ENCODE assay signal across 14 cellular contexts in genomic region chr2:152453129-152453642, GRCh38.
DNase-seq lines count a peak whose midpoint lies in the region; ATAC-seq and TF ChIP-seq lines count a peak whose summit lies in the region.
"Had no signal": no experiment of that assay in that cellular context is flagged by ENCODE, and none has a peak within 500 bp of the region (broad histone marks: within the 10 kb centered on the region; RNA-seq: fewer than 3 reads in every experiment).

No MANE protein-coding gene starts in this region.

- H3K9me3 ChIP-seq in SJCRH30 (replicated peaks) = no peaks in the 10 kb centered on the region
- H3K9me3 ChIP-seq: right atrium auricular region had no signal

- H3K27ac ChIP-seq in dorsolateral prefrontal cortex (peak overlapping the region; percentile 84 to 100 (median 97)), SJCRH30 (no peak overlapping the region)
- H3K27ac ChIP-seq: right atrium auricular region, SK-N-MC had no signal

- no peak for ATAC-seq in HG03139 (IDR thresholded peaks at IDR 0.05; ENCODE audit: unreplicated experiment)
- ATAC-seq: stimulated activated naive CD8-positive, alpha-beta T cell treated with anti-CD3 and anti-CD28 coated beads, Interleukin-15, Interleukin-2, amounts not matched to agents 100 U/mL and 50 U/mL, for 24 hours had no signal

- intact Hi-C loops in dorsolateral prefrontal cortex (cut with DNase I) = loop anchor here (5.0 kb wide), 1 partner anchor 116 kb away; the partner anchor contains the start of gene FMNL2 (in 2 of the 2)

- TF ChIP-seq CTCF in dorsolateral prefrontal cortex (IDR thresholded peaks at IDR 0.05 in 54 of 56, conservative IDR thresholded peaks at IDR 0.05 in 2 of 56; ENCODE audit: low read depth in 1 of 56, partially characterized antibody in 56 of 56) = peak in 5 of 56 donors; percentile 5 to 35 (median 19)

- H3K27me3 ChIP-seq in dorsolateral prefrontal cortex (no peaks in the 10 kb centered on the region), SJCRH30 (no peaks in the 10 kb centered on the region)
- H3K27me3 ChIP-seq: right atrium auricular region had no signal

- no peaks in the 10 kb centered on the region for H3K36me3 ChIP-seq in SJCRH30
- H3K36me3 ChIP-seq: right atrium auricular region had no signal

- H3K4me3 ChIP-seq in dorsolateral prefrontal cortex (peak overlapping the region in 44 of 59 donors; percentile 1 to 66 (median 41)), SJCRH30 (no peak overlapping the region)
- H3K4me3 ChIP-seq: right atrium auricular region, SK-N-MC had no signal

- no peaks in the 10 kb centered on the region for H3K4me1 ChIP-seq in SJCRH30
- H3K4me1 ChIP-seq: right atrium auricular region had no signal

- DNase-seq in OCI-M1 (lab: John Stamatoyannopoulos, UW) (peak; percentile 42), dorsolateral prefrontal cortex (peak in 2 of 10 donors; percentile 46 to 66), medulla oblongata (ENCODE audit: extremely low spot score) (peak; percentile 89), superior temporal gyrus (ENCODE audit: extremely low spot score) (peak; percentile 94), SJCRH30 (no peak), NCI-H748 treated with DMSO at 0.1 percent for 48 hours (lab: John Stamatoyannopoulos, UW) (no peak)
- DNase-seq: activated naive CD4-positive, alpha-beta T cell; GDM1; immature natural killer cell; NCI-H2107; stimulated activated naive CD8-positive, alpha-beta T cell treated with anti-CD3 and anti-CD28 coated beads, Interleukin-15, Interleukin-2, amounts not matched to agents 100 U/mL and 50 U/mL, for 24 hours had no signal

Comparison
In these comparisons a context has a peak if more than half of its experiments do, and no peak if none do; other contexts are left out.
1. DNase-seq: peak in OCI-M1 (single experiment), medulla oblongata (single experiment) and superior temporal gyrus (single experiment); none in SJCRH30 (0 of 2) and NCI-H748 treated with DMSO at 0.1 percent for 48 hours (single experiment).